Comparison of ENCODE assay signal across 2 cellular contexts in the genomic region with DNA sequence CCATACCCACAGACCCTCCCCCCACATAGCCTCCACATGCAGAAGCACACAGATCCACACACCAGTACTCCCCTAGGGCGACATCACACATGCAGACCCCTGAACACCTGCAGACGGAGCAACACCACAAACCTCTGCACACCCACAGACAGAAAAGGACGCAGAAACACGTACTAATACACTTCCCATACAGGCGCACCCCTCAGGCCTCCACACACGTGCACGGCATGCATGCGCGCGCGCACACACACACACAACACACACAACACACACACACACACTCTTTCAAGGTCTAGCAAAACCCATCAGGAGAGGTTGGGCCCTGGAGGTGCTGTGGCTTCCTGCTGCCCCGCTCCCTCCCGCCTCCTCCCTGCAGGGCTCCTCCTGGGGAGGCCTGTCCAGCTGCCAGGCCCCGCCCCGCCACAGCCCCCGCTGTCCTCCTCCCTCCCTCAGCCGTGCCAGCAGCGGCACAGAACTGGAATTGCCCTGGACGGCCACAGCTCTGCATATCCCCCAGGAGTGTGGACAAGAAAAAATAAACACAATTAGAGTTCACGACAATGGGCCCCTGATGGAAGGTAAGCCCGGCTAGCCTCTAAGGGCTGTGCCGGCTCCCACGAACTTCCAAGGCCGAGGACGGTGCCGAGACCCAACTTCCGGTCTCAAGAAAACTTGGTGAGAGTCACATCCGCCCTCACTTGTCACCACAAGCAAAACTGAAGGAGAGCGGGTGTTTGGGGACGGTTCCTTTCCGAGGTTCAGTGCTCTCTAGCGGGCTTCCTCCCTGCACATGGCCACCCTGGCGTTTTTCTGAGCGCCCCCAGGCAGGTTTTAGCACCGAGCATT.
A peak's percentile ranks its signal among the peaks of the same experiment; 100 is the strongest.
TF ChIP-seq lines count a peak whose summit lies in the region.

No MANE protein-coding gene starts in this region.

TF ChIP-seq in HEK293, 187 proteins besides CTCF, POLR2A, EP300 and RAD21 (continued from another document and continues in another):
- TF ChIP-seq, protein P1, sequence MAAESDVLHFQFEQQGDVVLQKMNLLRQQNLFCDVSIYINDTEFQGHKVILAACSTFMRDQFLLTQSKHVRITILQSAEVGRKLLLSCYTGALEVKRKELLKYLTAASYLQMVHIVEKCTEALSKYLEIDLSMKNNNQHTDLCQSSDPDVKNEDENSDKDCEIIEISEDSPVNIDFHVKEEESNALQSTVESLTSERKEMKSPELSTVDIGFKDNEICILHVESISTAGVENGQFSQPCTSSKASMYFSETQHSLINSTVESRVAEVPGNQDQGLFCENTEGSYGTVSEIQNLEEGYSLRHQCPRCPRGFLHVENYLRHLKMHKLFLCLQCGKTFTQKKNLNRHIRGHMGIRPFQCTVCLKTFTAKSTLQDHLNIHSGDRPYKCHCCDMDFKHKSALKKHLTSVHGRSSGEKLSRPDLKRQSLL (tag by site-specific recombination; IDR thresholded peaks at IDR 0.05) = no peak
- peak; percentile 58; the same call in 1 of the 2 replicates for TF ChIP-seq ZNF10 (tag by site-specific recombination; IDR thresholded peaks at IDR 0.05)
- 0 out of 2 replicates have a peak, but pooled peaks have one; percentile 32 for TF ChIP-seq ZNF394 (tag by site-specific recombination; IDR thresholded peaks at IDR 0.05; ENCODE audit: borderline replicate concordance)
- no peak for TF ChIP-seq SCRT2 (tag by site-specific recombination; IDR thresholded peaks at IDR 0.05)
- TF ChIP-seq ZXDB (tag by site-specific recombination; IDR thresholded peaks at IDR 0.05) = peak; percentile 72
- TF ChIP-seq, protein P2, sequence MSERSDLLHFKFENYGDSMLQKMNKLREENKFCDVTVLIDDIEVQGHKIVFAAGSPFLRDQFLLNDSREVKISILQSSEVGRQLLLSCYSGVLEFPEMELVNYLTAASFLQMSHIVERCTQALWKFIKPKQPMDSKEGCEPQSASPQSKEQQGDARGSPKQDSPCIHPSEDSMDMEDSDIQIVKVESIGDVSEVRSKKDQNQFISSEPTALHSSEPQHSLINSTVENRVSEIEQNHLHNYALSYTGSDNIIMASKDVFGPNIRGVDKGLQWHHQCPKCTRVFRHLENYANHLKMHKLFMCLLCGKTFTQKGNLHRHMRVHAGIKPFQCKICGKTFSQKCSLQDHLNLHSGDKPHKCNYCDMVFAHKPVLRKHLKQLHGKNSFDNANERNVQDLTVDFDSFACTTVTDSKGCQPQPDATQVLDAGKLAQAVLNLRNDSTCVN (tag by site-specific recombination; optimal IDR thresholded peaks at IDR 0.05) = peak; percentile 76
- no peak for TF ChIP-seq ZNF707 (tag by site-specific recombination; IDR thresholded peaks at IDR 0.05)
- peak; percentile 69; the same call in 1 of the 2 replicates for TF ChIP-seq ZNF561 (tag by site-specific recombination; IDR thresholded peaks at IDR 0.05; ENCODE audit: borderline replicate concordance)
- TF ChIP-seq ZNF221 (tag by site-specific recombination; IDR thresholded peaks at IDR 0.05; ENCODE audit: borderline replicate concordance) = no peak
- no peak for TF ChIP-seq ZNF510 (tag by site-specific recombination; IDR thresholded peaks at IDR 0.05; ENCODE audit: insufficient replicate concordance)
- TF ChIP-seq OVOL3 (tag by site-specific recombination; IDR thresholded peaks at IDR 0.05) = no peak
- TF ChIP-seq ZNF530 (tag by site-specific recombination; IDR thresholded peaks at IDR 0.05; ENCODE audit: low read depth) = no peak
- TF ChIP-seq ZNF610 (tag by site-specific recombination; IDR thresholded peaks at IDR 0.05; ENCODE audit: borderline replicate concordance) = 0 out of 2 replicates have a peak, but pooled peaks have one; percentile 28
- peak; percentile 30; the same call in 1 of the 2 replicates for TF ChIP-seq ZNF544 (tag by site-specific recombination; IDR thresholded peaks at IDR 0.05)
- no peak for TF ChIP-seq IKZF3 (tag by site-specific recombination; IDR thresholded peaks at IDR 0.05)
- TF ChIP-seq KLF1 (tag by site-specific recombination; IDR thresholded peaks at IDR 0.05) = no peak
- TF ChIP-seq ZBTB1 (tag by site-specific recombination; IDR thresholded peaks at IDR 0.05) = no peak
- TF ChIP-seq, protein P3, sequence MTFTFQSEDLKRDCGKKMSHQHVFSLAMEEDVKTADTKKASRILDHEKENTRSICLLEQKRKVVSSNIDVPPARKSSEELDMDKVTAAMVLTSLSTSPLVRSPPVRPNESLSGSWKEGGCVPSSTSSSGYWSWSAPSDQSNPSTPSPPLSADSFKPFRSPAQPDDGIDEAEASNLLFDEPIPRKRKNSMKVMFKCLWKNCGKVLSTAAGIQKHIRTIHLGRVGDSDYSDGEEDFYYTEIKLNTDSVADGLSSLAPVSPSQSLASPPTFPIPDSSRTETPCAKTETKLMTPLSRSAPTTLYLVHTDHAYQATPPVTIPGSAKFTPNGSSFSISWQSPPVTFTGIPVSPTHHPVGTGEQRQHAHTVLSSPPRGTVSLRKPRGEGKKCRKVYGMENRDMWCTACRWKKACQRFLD (tag by site-specific recombination; IDR thresholded peaks at IDR 0.05) = no peak
- no peak; the same call in none of the 2 replicates for TF ChIP-seq ZNF24 (tag by site-specific recombination; IDR thresholded peaks at IDR 0.05)
- TF ChIP-seq, protein P4, sequence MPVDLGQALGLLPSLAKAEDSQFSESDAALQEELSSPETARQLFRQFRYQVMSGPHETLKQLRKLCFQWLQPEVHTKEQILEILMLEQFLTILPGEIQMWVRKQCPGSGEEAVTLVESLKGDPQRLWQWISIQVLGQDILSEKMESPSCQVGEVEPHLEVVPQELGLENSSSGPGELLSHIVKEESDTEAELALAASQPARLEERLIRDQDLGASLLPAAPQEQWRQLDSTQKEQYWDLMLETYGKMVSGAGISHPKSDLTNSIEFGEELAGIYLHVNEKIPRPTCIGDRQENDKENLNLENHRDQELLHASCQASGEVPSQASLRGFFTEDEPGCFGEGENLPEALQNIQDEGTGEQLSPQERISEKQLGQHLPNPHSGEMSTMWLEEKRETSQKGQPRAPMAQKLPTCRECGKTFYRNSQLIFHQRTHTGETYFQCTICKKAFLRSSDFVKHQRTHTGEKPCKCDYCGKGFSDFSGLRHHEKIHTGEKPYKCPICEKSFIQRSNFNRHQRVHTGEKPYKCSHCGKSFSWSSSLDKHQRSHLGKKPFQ (tag by site-specific recombination; IDR thresholded peaks at IDR 0.05) = 0 out of 2 replicates have a peak, but pooled peaks have one; percentile 45

TF ChIP-seq in K562, 482 proteins besides CTCF, POLR2A, EP300 and RAD21 (continued from another document and continues in another):
- TF ChIP-seq, protein P5, sequence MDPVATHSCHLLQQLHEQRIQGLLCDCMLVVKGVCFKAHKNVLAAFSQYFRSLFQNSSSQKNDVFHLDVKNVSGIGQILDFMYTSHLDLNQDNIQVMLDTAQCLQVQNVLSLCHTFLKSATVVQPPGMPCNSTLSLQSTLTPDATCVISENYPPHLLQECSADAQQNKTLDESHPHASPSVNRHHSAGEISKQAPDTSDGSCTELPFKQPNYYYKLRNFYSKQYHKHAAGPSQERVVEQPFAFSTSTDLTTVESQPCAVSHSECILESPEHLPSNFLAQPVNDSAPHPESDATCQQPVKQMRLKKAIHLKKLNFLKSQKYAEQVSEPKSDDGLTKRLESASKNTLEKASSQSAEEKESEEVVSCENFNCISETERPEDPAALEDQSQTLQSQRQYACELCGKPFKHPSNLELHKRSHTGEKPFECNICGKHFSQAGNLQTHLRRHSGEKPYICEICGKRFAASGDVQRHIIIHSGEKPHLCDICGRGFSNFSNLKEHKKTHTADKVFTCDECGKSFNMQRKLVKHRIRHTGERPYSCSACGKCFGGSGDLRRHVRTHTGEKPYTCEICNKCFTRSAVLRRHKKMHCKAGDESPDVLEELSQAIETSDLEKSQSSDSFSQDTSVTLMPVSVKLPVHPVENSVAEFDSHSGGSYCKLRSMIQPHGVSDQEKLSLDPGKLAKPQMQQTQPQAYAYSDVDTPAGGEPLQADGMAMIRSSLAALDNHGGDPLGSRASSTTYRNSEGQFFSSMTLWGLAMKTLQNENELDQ (CRISPR knock-in tag; IDR thresholded peaks at IDR 0.05; ENCODE audit: borderline replicate concordance) = no peak
- TF ChIP-seq POLR2B (IDR thresholded peaks at IDR 0.05; ENCODE audit: low read depth, partially characterized antibody) (peak; percentile 72), FOXK2 (conservative IDR thresholded peaks at IDR 0.05 in 1 of 2, IDR thresholded peaks at IDR 0.05 in 1 of 2; ENCODE audit: low read depth in 2 of 2) (peak in 1 of 2 experiments; percentile 19; a peak in 3 of 4 replicates), SETDB1 (IDR thresholded peaks at IDR 0.05; ENCODE audit: low read length) (no peak), DPF2 (IDR thresholded peaks at IDR 0.05) (peak; percentile 23), PHF20 (IDR thresholded peaks at IDR 0.05; ENCODE audit: partially characterized antibody) (no peak), SAFB2 (IDR thresholded peaks at IDR 0.05; ENCODE audit: borderline replicate concordance, low read depth, low read length, severe bottlenecking) (no peak), EWSR1 (IDR thresholded peaks at IDR 0.05; ENCODE audit: borderline replicate concordance, low read depth, partially characterized antibody) (no peak), YBX1 (IDR thresholded peaks at IDR 0.05) (no peak), JUNB (CRISPR knock-in tag; conservative IDR thresholded peaks at IDR 0.05) (no peak), TAF15 (IDR thresholded peaks at IDR 0.05; ENCODE audit: low read depth, low read length) (no peak), TEAD4 (IDR thresholded peaks at IDR 0.05; ENCODE audit: low read length) (no peak), TEAD4 (CRISPR knock-in tag; IDR thresholded peaks at IDR 0.05; ENCODE audit: borderline replicate concordance) (0 out of 2 replicates have a peak, but pooled peaks have one; percentile 20), NR2C2 (CRISPR knock-in tag; IDR thresholded peaks at IDR 0.05) (no peak), NR2C2 (tag; IDR thresholded peaks at IDR 0.05) (peak; percentile 49), ZNF77 (CRISPR knock-in tag; IDR thresholded peaks at IDR 0.05) (no peak), ZNF445 (CRISPR knock-in tag; IDR thresholded peaks at IDR 0.05; ENCODE audit: low read depth) (no peak), ZNF766 (CRISPR knock-in tag; conservative IDR thresholded peaks at IDR 0.05) (peak; percentile 65; the same call in 1 of the 2 replicates)
- TF ChIP-seq, protein P6, sequence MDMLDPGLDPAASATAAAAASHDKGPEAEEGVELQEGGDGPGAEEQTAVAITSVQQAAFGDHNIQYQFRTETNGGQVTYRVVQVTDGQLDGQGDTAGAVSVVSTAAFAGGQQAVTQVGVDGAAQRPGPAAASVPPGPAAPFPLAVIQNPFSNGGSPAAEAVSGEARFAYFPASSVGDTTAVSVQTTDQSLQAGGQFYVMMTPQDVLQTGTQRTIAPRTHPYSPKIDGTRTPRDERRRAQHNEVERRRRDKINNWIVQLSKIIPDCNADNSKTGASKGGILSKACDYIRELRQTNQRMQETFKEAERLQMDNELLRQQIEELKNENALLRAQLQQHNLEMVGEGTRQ (CRISPR knock-in tag; IDR thresholded peaks at IDR 0.05) = no peak
- TF ChIP-seq, protein P7, sequence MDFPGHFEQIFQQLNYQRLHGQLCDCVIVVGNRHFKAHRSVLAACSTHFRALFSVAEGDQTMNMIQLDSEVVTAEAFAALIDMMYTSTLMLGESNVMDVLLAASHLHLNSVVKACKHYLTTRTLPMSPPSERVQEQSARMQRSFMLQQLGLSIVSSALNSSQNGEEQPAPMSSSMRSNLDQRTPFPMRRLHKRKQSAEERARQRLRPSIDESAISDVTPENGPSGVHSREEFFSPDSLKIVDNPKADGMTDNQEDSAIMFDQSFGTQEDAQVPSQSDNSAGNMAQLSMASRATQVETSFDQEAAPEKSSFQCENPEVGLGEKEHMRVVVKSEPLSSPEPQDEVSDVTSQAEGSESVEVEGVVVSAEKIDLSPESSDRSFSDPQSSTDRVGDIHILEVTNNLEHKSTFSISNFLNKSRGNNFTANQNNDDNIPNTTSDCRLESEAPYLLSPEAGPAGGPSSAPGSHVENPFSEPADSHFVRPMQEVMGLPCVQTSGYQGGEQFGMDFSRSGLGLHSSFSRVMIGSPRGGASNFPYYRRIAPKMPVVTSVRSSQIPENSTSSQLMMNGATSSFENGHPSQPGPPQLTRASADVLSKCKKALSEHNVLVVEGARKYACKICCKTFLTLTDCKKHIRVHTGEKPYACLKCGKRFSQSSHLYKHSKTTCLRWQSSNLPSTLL (IDR thresholded peaks at IDR 0.05) = no peak
- TF ChIP-seq, protein P8, sequence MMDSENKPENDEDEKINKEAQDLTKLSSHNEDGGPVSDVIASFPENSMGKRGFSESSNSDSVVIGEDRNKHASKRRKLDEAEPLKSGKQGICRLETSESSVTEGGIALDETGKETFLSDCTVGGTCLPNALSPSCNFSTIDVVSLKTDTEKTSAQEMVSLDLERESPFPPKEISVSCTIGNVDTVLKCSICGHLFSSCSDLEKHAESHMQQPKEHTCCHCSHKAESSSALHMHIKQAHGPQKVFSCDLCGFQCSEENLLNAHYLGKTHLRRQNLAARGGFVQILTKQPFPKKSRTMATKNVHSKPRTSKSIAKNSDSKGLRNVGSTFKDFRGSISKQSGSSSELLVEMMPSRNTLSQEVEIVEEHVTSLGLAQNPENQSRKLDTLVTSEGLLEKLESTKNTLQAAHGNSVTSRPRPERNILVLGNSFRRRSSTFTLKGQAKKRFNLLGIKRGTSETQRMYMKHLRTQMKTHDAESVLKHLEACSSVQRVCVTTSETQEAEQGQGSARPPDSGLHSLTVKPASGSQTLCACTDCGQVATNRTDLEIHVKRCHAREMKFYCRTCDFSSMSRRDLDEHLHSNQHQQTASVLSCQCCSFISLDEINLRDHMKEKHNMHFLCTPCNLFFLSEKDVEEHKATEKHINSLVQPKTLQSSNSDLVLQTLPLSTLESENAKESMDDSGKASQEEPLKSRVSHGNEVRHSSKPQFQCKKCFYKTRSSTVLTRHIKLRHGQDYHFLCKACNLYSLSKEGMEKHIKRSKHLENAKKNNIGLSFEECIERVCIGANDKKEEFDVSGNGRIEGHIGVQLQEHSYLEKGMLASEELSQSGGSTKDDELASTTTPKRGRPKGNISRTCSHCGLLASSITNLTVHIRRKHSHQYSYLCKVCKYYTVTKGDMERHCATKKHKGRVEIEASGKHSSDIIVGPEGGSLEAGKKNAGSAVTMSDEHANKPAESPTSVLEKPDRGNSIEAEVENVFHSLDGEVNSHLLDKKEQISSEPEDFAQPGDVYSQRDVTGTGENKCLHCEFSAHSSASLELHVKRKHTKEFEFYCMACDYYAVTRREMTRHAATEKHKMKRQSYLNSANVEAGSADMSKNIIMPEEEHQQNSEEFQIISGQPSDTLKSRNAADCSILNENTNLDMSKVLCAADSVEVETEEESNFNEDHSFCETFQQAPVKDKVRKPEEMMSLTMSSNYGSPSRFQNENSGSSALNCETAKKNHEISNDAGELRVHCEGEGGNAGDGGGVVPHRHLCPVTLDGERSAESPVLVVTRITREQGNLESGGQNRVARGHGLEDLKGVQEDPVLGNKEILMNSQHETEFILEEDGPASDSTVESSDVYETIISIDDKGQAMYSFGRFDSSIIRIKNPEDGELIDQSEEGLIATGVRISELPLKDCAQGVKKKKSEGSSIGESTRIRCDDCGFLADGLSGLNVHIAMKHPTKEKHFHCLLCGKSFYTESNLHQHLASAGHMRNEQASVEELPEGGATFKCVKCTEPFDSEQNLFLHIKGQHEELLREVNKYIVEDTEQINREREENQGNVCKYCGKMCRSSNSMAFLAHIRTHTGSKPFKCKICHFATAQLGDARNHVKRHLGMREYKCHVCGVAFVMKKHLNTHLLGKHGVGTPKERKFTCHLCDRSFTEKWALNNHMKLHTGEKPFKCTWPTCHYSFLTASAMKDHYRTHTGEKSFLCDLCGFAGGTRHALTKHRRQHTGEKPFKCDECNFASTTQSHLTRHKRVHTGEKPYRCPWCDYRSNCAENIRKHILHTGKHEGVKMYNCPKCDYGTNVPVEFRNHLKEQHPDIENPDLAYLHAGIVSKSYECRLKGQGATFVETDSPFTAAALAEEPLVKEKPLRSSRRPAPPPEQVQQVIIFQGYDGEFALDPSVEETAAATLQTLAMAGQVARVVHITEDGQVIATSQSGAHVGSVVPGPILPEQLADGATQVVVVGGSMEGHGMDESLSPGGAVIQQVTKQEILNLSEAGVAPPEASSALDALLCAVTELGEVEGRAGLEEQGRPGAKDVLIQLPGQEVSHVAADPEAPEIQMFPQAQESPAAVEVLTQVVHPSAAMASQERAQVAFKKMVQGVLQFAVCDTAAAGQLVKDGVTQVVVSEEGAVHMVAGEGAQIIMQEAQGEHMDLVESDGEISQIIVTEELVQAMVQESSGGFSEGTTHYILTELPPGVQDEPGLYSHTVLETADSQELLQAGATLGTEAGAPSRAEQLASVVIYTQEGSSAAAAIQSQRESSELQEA (IDR thresholded peaks at IDR 0.05; ENCODE audit: low read depth) = peak; percentile 41; the same call in 1 of the 2 replicates
